15 cellular contexts compared by ENCODE assay signal in genomic region chr14:49997991-49998390, GRCh38.
DNase-seq lines count a peak whose midpoint lies in the region; ATAC-seq lines count a peak whose summit lies in the region.
"Had no signal": no experiment of that assay in that cellular context is flagged by ENCODE, and none has a peak within 500 bp of the region (broad histone marks: within the 10 kb centered on the region; RNA-seq: fewer than 3 reads in every experiment).

No MANE protein-coding gene starts in this region.

- DNase-seq in stimulated activated naive CD8-positive, alpha-beta T cell treated with anti-CD3 and anti-CD28 coated beads, Interleukin-15, Interleukin-2, amounts not matched to agents 100 U/mL and 50 U/mL, for 24 hours: no peak
- no peak for DNase-seq in activated CD4-positive, alpha-beta memory T cell treated with anti-CD3 and anti-CD28 coated beads for 36 hours
- DNase-seq in myocyte (ENCODE audit: low read depth) (peak; percentile 51), aorta (no peak), HuH-7.5 (ENCODE audit: low spot score) (no peak), HuH-7 (ENCODE audit: low spot score) (no peak)
- DNase-seq: mammary epithelial cell, NCI-H1105 treated with DMSO at 0.1 percent for 48 hours, NCI-H526 had no signal

- H3K36me3 ChIP-seq in aorta (ENCODE audit: control insufficient read depth in 1 of 2, insufficient read depth in 2 of 2, low read length in 1 of 2): no peaks in the 10 kb centered on the region
- H3K36me3 ChIP-seq: BLaER1, HAP-1, SJSA1 had no signal

- CTCF ChIA-PET in activated CD4-positive, alpha-beta memory T cell treated with anti-CD3 and anti-CD28 coated beads for 36 hours (lab: Charles Lee): interaction anchor here (1.1 to 4.2 kb wide), 3 partner anchors 26 to 145 kb away, joined by 3 to 39 read pairs (median 4); partner anchors contain the start of gene NEMF

- 95 to 96% methylated on average over 4 of the region's 4 CpGs for WGBS in aorta, 2 donors

- peaks cover 82% of the 10 kb centered on the region for H3K4me1 Mint-ChIP-seq in stimulated activated naive CD8-positive, alpha-beta T cell treated with anti-CD3 and anti-CD28 coated beads, Interleukin-15, Interleukin-2, amounts not matched to agents 100 ng/mL and 50 ng/mL, for 24 hours (ENCODE audit: low read depth)
- peaks cover 53% of the 10 kb centered on the region for H3K4me1 Mint-ChIP-seq in activated CD4-positive, alpha-beta memory T cell treated with anti-CD3 and anti-CD28 coated beads for 36 hours (ENCODE audit: low read depth)

- H3K9me3 Mint-ChIP-seq in stimulated activated naive CD8-positive, alpha-beta T cell treated with anti-CD3 and anti-CD28 coated beads, Interleukin-15, Interleukin-2, amounts not matched to agents 100 ng/mL and 50 ng/mL, for 24 hours: no peaks in the 10 kb centered on the region
- H3K9me3 Mint-ChIP-seq in activated CD4-positive, alpha-beta memory T cell treated with anti-CD3 and anti-CD28 coated beads for 36 hours: no peaks in the 10 kb centered on the region

- ATAC-seq in stimulated activated naive CD8-positive, alpha-beta T cell treated with anti-CD3 and anti-CD28 coated beads, Interleukin-15, Interleukin-2, amounts not matched to agents 100 U/mL and 50 U/mL, for 24 hours: no peak
- no peak for ATAC-seq in aorta (ENCODE audit: low FRiP score)
- no peak for ATAC-seq in GM18907 (IDR thresholded peaks at IDR 0.05; ENCODE audit: unreplicated experiment)
- ATAC-seq: esophagus mucosa had no signal

- H3K27ac Mint-ChIP-seq in stimulated activated naive CD8-positive, alpha-beta T cell treated with anti-CD3 and anti-CD28 coated beads, Interleukin-15, Interleukin-2, amounts not matched to agents 100 ng/mL and 50 ng/mL, for 24 hours: peak overlapping the region; percentile 72
- H3K27ac Mint-ChIP-seq in activated CD4-positive, alpha-beta memory T cell treated with anti-CD3 and anti-CD28 coated beads for 36 hours: peak overlapping the region; percentile 32

- H3K27me3 ChIP-seq in aorta (ENCODE audit: control insufficient read depth in 1 of 2, insufficient read depth in 2 of 2, low read length in 1 of 2): no peaks in the 10 kb centered on the region
- H3K27me3 ChIP-seq: BLaER1, SJSA1 had no signal

- H3K4me3 Mint-ChIP-seq in stimulated activated naive CD8-positive, alpha-beta T cell treated with anti-CD3 and anti-CD28 coated beads, Interleukin-15, Interleukin-2, amounts not matched to agents 100 ng/mL and 50 ng/mL, for 24 hours: no peak overlapping the region
- H3K4me3 Mint-ChIP-seq in activated CD4-positive, alpha-beta memory T cell treated with anti-CD3 and anti-CD28 coated beads for 36 hours: no peak overlapping the region

- peaks cover 4% of the 10 kb centered on the region for H3K36me3 Mint-ChIP-seq in stimulated activated naive CD8-positive, alpha-beta T cell treated with anti-CD3 and anti-CD28 coated beads, Interleukin-15, Interleukin-2, amounts not matched to agents 100 ng/mL and 50 ng/mL, for 24 hours (ENCODE audit: low read depth)
- no peaks in the 10 kb centered on the region for H3K36me3 Mint-ChIP-seq in activated CD4-positive, alpha-beta memory T cell treated with anti-CD3 and anti-CD28 coated beads for 36 hours

- no peaks in the 10 kb centered on the region for H3K27me3 Mint-ChIP-seq in stimulated activated naive CD8-positive, alpha-beta T cell treated with anti-CD3 and anti-CD28 coated beads, Interleukin-15, Interleukin-2, amounts not matched to agents 100 ng/mL and 50 ng/mL, for 24 hours
- no peaks in the 10 kb centered on the region for H3K27me3 Mint-ChIP-seq in activated CD4-positive, alpha-beta memory T cell treated with anti-CD3 and anti-CD28 coated beads for 36 hours

- intact Hi-C loops in activated CD4-positive, alpha-beta memory T cell treated with anti-CD3 and anti-CD28 coated beads for 36 hours (cut with micrococcal nuclease): no loop called here
- intact Hi-C loops in aorta (cut with DNase I): no loop called here

- H3K4me1 ChIP-seq in aorta (ENCODE audit: control insufficient read depth in 1 of 2, insufficient read depth in 2 of 2, low read length in 2 of 2): peaks cover 2 to 7% of the 10 kb centered on the region in 2 donors

- H3K27ac ChIP-seq in aorta (ENCODE audit: low read depth in 1 of 2, low read length in 2 of 2): peak overlapping the region; percentile 53 to 78
- H3K27ac ChIP-seq: BLaER1 had no signal

- no peak overlapping the region for H3K4me3 ChIP-seq in aorta (ENCODE audit: low read length in 2 of 2)
- H3K4me3 ChIP-seq: BLaER1, HAP-1, SJSA1 had no signal

- no peaks in the 10 kb centered on the region for H3K9me3 ChIP-seq in aorta (ENCODE audit: control insufficient read depth, low read length)
- H3K9me3 ChIP-seq: BLaER1, HAP-1, SJSA1 had no signal

- POLR2A ChIA-PET in activated CD4-positive, alpha-beta memory T cell treated with anti-CD3 and anti-CD28 coated beads for 36 hours (lab: Charles Lee): interaction anchor here (2.2 kb wide), 1 partner anchor 89 kb away, joined by 9 read pairs; no protein-coding TSS in a partner anchor
